ENCODE assay signal across 8 cellular contexts in genomic region chr3:108091498-108092259, GRCh38. TPM values are rescaled to one million over a fixed set of nuclear protein-coding genes. Genes with fewer than 3 reads are reported as not detected.
DNase-seq lines count a peak whose midpoint lies in the region; ATAC-seq, FAIRE-seq and TF ChIP-seq lines count a peak whose summit lies in the region.

No MANE protein-coding gene starts in this region.

- H3K4me3 ChIP-seq in bronchial epithelial cell (ENCODE audit: low read depth, low read length) (peak overlapping the region; percentile 70), HepG2 (replicated peaks in 1 of 3; ENCODE audit: insufficient read depth in 1 of 3, low read depth in 2 of 3, low read length in 3 of 3) (no peak overlapping the region)

- no peak overlapping the region for H3K27ac ChIP-seq in HepG2 (ENCODE audit: extremely low read length, insufficient read depth, low read length)

- in situ Hi-C loops in HepG2 (cut with HindIII; ENCODE audit: extremely low pct_ligation_motif_present, low pct_unique_long_range_greater_than_20kb) = no loop called here

- TF ChIP-seq CTCF in bronchial epithelial cell (IDR thresholded peaks at IDR 0.05; ENCODE audit: insufficient read depth, low read length, severe bottlenecking) = no peak
- TF ChIP-seq CTCF in HepG2 (CRISPR knock-in tag; IDR thresholded peaks at IDR 0.05) = 0 out of 2 replicates have a peak, but pooled peaks have one; percentile 4
- TF ChIP-seq CTCF in D721Med (IDR thresholded peaks at IDR 0.05; ENCODE audit: insufficient read depth, missing control alignments) = no peak

- H4K20me1 ChIP-seq in HepG2 (ENCODE audit: insufficient read depth, low read length) = no peaks in the 10 kb centered on the region

- peaks cover 9% of the 10 kb centered on the region for H3K36me3 Mint-ChIP-seq in stimulated activated naive CD8-positive, alpha-beta T cell treated with anti-CD3 and anti-CD28 coated beads, Interleukin-15, Interleukin-2, amounts not matched to agents 100 ng/mL and 50 ng/mL, for 24 hours (ENCODE audit: low read depth)

- H3K9ac ChIP-seq in HepG2 (ENCODE audit: insufficient read depth, low read depth, low read length) = no peak overlapping the region

- TF ChIP-seq RAD21 in HepG2 (CRISPR knock-in tag; IDR thresholded peaks at IDR 0.05) = no peak

- ATAC-seq in Right ventricle myocardium superior (ENCODE audit: poor library complexity) = peak; percentile 42
- no peak for ATAC-seq in HepG2

- DNase-seq in Right ventricle myocardium superior (no peak), cardiac septum (ENCODE audit: low spot score) (no peak), T-helper 2 cell (peak in 4 of 5 experiments; percentile 4 to 66 (median 28)), bronchial epithelial cell (ENCODE audit: low read depth) (no peak), HepG2 (ENCODE audit: low spot score) (no peak), HTR-8/SVneo (ENCODE audit: insufficient read length, low spot score) (no peak), D721Med (ENCODE audit: insufficient read length, low spot score) (no peak)

- no TSS peak for BruUV-seq in HepG2 (replicated peaks; lab: Mats Ljungman, UMichigan)

- no peak for FAIRE-seq in bronchial epithelial cell (lab: Jason Lieb, UNC)
- FAIRE-seq in HepG2 (lab: Jason Lieb, UNC) = no peak
- no peak for FAIRE-seq in HTR-8/SVneo (lab: Jason Lieb, UNC)
- no peak for FAIRE-seq in D721Med (lab: Jason Lieb, UNC)

- H3K4me1 Mint-ChIP-seq in stimulated activated naive CD8-positive, alpha-beta T cell treated with anti-CD3 and anti-CD28 coated beads, Interleukin-15, Interleukin-2, amounts not matched to agents 100 ng/mL and 50 ng/mL, for 24 hours (ENCODE audit: low read depth) = peaks cover 43% of the 10 kb centered on the region

- 89% methylated on average over 42 of the region's 42 CpGs for WGBS in HepG2 (ENCODE audit: low lambda C conversion rate)

- CTCF ChIA-PET in HepG2 (lab: Yijun Ruan, JAX; ENCODE audit: low intra/inter-chr PET ratio, low total read pairs) = no interaction called here

- H3K27ac Mint-ChIP-seq in stimulated activated naive CD8-positive, alpha-beta T cell treated with anti-CD3 and anti-CD28 coated beads, Interleukin-15, Interleukin-2, amounts not matched to agents 100 ng/mL and 50 ng/mL, for 24 hours = peak overlapping the region; percentile 98

- H3K36me3 ChIP-seq in bronchial epithelial cell (ENCODE audit: control insufficient read depth, insufficient read depth, low read length) (no peaks in the 10 kb centered on the region), HepG2 (replicated peaks in 1 of 2; ENCODE audit: control insufficient read depth in 1 of 2, insufficient read depth in 2 of 2, low read length in 2 of 2) (no peaks in the 10 kb centered on the region)

- intact Hi-C loops in Right ventricle myocardium superior (cut with DNase I) = loop anchor here (5.0 kb wide), 1 partner anchor 131 kb away; the partner anchor contains the start of gene IFT57
- intact Hi-C loops in cardiac septum (cut with DNase I) = loop anchor here (5.0 kb wide), 2 partner anchors 131 to 134 kb away; partner anchors contain the start of gene IFT57
- intact Hi-C loops in HepG2 (cut with micrococcal nuclease; ENCODE audit: unreplicated experiment) = loop anchor here (2.0 to 10.0 kb wide), 2 partner anchors 35 to 383 kb away; no protein-coding TSS in a partner anchor

- no peaks in the 10 kb centered on the region for H3K79me2 ChIP-seq in HepG2 (ENCODE audit: insufficient read depth, low read length)

- H3K9me3 Mint-ChIP-seq in stimulated activated naive CD8-positive, alpha-beta T cell treated with anti-CD3 and anti-CD28 coated beads, Interleukin-15, Interleukin-2, amounts not matched to agents 100 ng/mL and 50 ng/mL, for 24 hours = peaks cover 3% of the 10 kb centered on the region

- TF ChIP-seq EP300 in HepG2 (IDR thresholded peaks at IDR 0.05; ENCODE audit: low read depth in 2 of 2, low read length in 2 of 2) (no peak), HepG2 (CRISPR knock-in tag; IDR thresholded peaks at IDR 0.05; ENCODE audit: borderline replicate concordance) (no peak)

- H3K4me2 ChIP-seq in HepG2 (ENCODE audit: low read depth, low read length) = no peak overlapping the region

- peak overlapping the region; percentile 92 for H3K4me3 Mint-ChIP-seq in stimulated activated naive CD8-positive, alpha-beta T cell treated with anti-CD3 and anti-CD28 coated beads, Interleukin-15, Interleukin-2, amounts not matched to agents 100 ng/mL and 50 ng/mL, for 24 hours

- no peaks in the 10 kb centered on the region for H3K9me3 ChIP-seq in HepG2 (ENCODE audit: low read length)

- H3K27me3 Mint-ChIP-seq in stimulated activated naive CD8-positive, alpha-beta T cell treated with anti-CD3 and anti-CD28 coated beads, Interleukin-15, Interleukin-2, amounts not matched to agents 100 ng/mL and 50 ng/mL, for 24 hours = no peaks in the 10 kb centered on the region

- POLR2A ChIA-PET in HepG2 (lab: Yijun Ruan, JAX) = no interaction called here

- no peak for TF ChIP-seq POLR2A in HepG2 (IDR thresholded peaks at IDR 0.05; ENCODE audit: insufficient read depth in 1 of 2, low read depth in 2 of 2, low read length in 2 of 2)

- H3K27me3 ChIP-seq in bronchial epithelial cell (ENCODE audit: control insufficient read depth, insufficient read depth, low read length) (no peaks in the 10 kb centered on the region), HepG2 (ENCODE audit: control insufficient read depth in 1 of 2, insufficient read depth in 2 of 2, low read length in 2 of 2) (peaks cover 0 to 11% of the 10 kb centered on the region in 2 experiments; a peak in 2 of 5 replicates)

- no peak overlapping the region for H2AFZ ChIP-seq in HepG2 (ENCODE audit: low read length)

- H3K4me1 ChIP-seq in HepG2 (ENCODE audit: insufficient read depth, low read length) = peaks cover 9% of the 10 kb centered on the region

TF ChIP-seq in HepG2, 621 proteins besides CTCF, POLR2A, EP300 and RAD21 (continues in another document):
- TF ChIP-seq ZFP91 (CRISPR knock-in tag; IDR thresholded peaks at IDR 0.05; ENCODE audit: borderline replicate concordance) (peak; percentile 22; the same call in 1 of the 2 replicates), ZHX1 (CRISPR knock-in tag; IDR thresholded peaks at IDR 0.05; ENCODE audit: low read depth) (0 out of 2 replicates have a peak, but pooled peaks have one; percentile 25)

RNA-seq across cellular contexts. Expression of gene CD47, which starts 0.8 kb away (rescaled TPM):
- total RNA-seq in Right ventricle myocardium superior = 46.2 TPM
- total RNA-seq in cardiac septum = 51.4 TPM
- total RNA-seq in bronchial epithelial cell = 38.0 and 60.0 TPM in 2 replicates
- total RNA-seq in HepG2 (2016; rRNA removed; fragmentation: Illumina TruSeq; extraction: Trizol) = 3.1 and 6.5 TPM in 2 replicates
- total RNA-seq in HepG2 (2016; cell fraction: cytosol; rRNA removed; fragmentation: Illumina TruSeq; extraction: Trizol; ENCODE audit: low read depth) = 1.3 and 2.9 TPM in 2 replicates
- 2.7 and 7.3 TPM in 2 replicates for total RNA-seq in HepG2 (2016; cell fraction: insoluble cytoplasmic fraction; rRNA removed; fragmentation: Illumina TruSeq; extraction: Trizol)
- 4.1 and 4.8 TPM in 2 replicates for total RNA-seq in HepG2 (2016; cell fraction: membrane; rRNA removed; fragmentation: Illumina TruSeq; extraction: Trizol)
- total RNA-seq in HepG2 (2016; cell fraction: nucleus; rRNA removed; fragmentation: Illumina TruSeq; extraction: Trizol) = 6.2 and 7.8 TPM in 2 replicates
- polyA plus RNA-seq in HepG2 (2011; rRNA removed) = 2.5 and 3.3 TPM in 2 replicates
- polyA plus RNA-seq in HepG2 (2011; cell fraction: cytosol; rRNA removed) = 1.7 and 2.7 TPM in 2 replicates
- 1.1 and 1.3 TPM in 2 replicates for polyA plus RNA-seq in HepG2 (2011; cell fraction: nucleus; rRNA removed)
- 1.1 and 1.8 TPM in 2 replicates for polyA plus RNA-seq in HepG2 (2012)
- 2.0 and 2.2 TPM in 2 replicates for polyA plus RNA-seq in HepG2 (2016; cell fraction: cytosol; fragmentation: Illumina TruSeq; extraction: Trizol; ENCODE audit: low read depth)
- polyA plus RNA-seq in HepG2 (2016; cell fraction: insoluble cytoplasmic fraction; fragmentation: Illumina TruSeq; extraction: Trizol; ENCODE audit: low read depth) = 2.8 and 3.0 TPM in 2 replicates
- polyA plus RNA-seq in HepG2 (2016; cell fraction: membrane; fragmentation: Illumina TruSeq; extraction: Trizol; ENCODE audit: low read depth) = 2.2 and 2.8 TPM in 2 replicates
- polyA plus RNA-seq in HepG2 (2016; cell fraction: nucleus; fragmentation: Illumina TruSeq; extraction: Trizol; ENCODE audit: insufficient read depth, low read depth) = 5.7 and 10.7 TPM in 2 replicates
- 1.3 and 18.8 TPM in 2 replicates for polyA minus RNA-seq in HepG2 (2011; rRNA and poly(A)+ RNA removed; ENCODE audit: low replicate concordance)
- 1.5 and 1.6 TPM in 2 replicates for polyA minus RNA-seq in HepG2 (2011; cell fraction: cytosol; rRNA and poly(A)+ RNA removed)
- 3.6 and 10.0 TPM in 2 replicates for polyA minus RNA-seq in HepG2 (2011; cell fraction: nucleus; rRNA and poly(A)+ RNA removed)

Comparison
In these comparisons a context has a peak if more than half of its experiments do, and no peak if none do; other contexts are left out.
1. DNase-seq: peak in T-helper 2 cell (4 of 5); none in Right ventricle myocardium superior (single experiment), cardiac septum (single experiment), bronchial epithelial cell (single experiment), HepG2 (single experiment), HTR-8/SVneo (single experiment) and D721Med (single experiment).